Comparison of ENCODE assay signal across 8 cellular contexts in the genomic region with DNA sequence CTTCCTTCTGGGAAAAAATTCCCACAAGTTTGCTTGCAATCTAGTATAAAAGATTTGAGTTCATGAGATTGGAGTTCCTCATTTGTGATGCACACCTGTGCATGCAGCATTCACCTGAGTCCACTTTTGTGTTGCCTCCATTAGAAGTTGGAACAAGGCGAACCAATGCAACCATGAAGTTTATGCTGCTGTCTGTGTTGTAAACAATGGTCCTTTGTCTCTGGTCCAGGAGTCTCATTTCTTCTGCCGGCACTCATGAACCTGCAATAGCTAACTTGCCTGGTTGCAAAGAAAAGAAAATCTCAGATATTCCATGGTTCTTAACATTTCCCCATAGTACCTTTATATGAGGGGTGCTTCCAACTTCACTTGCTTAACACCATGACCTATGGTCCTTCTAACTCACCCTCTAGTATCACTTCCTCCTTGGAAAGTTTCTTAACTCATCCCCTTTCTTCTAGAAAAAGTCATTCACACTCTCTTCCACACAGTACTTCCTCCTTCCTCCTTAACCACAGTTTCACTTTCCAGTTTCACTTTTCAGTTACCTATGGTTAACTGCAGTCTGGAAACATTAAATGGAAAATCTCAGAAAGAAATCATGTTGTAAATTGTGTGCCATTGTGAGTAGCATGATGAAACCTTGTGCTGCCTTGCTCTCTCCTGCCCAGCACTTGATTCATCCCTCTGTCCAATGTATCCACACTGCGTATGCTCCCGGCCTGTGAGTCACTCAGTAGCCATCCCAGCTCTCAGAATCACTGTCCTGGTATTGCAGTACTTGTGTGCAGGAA.
A peak's percentile ranks its signal among the peaks of the same experiment; 100 is the strongest.
DNase-seq lines count a peak whose midpoint lies in the region; ATAC-seq, FAIRE-seq and TF ChIP-seq lines count a peak whose summit lies in the region.

No MANE protein-coding gene starts in this region.

- intact Hi-C loops in CD4-positive, alpha-beta T cell (cut with DNase I, micrococcal nuclease): no loop called here

- H3K27ac Mint-ChIP-seq in CD4-positive, alpha-beta T cell: peak overlapping the region; percentile 66
- peak overlapping the region; percentile 9 for H3K27ac Mint-ChIP-seq in T-helper 2 cell treated with Interferon-gamma antibody and Interleukin-4, amounts not matched to agents 5 μg/mL and 100 μg/mL, for 36 hours

- peak; percentile 90 for FAIRE-seq in urothelium cell line (lab: Jason Lieb, UNC)
- FAIRE-seq in frontal cortex (lab: Jason Lieb, UNC): no peak

- H3K27ac ChIP-seq in CD4-positive, alpha-beta T cell (ENCODE audit: low read depth, low read length): no peak overlapping the region

- no peaks in the 10 kb centered on the region for H3K9me3 ChIP-seq in CD4-positive, alpha-beta T cell (ENCODE audit: control insufficient read depth, low read length)

- no peaks in the 10 kb centered on the region for H3K9me3 Mint-ChIP-seq in CD4-positive, alpha-beta T cell
- H3K9me3 Mint-ChIP-seq in T-helper 2 cell treated with Interferon-gamma antibody and Interleukin-4, amounts not matched to agents 5 μg/mL and 100 μg/mL, for 36 hours: no peaks in the 10 kb centered on the region

- H3K27me3 Mint-ChIP-seq in CD4-positive, alpha-beta T cell: no peaks in the 10 kb centered on the region
- peaks cover 17% of the 10 kb centered on the region for H3K27me3 Mint-ChIP-seq in T-helper 2 cell treated with Interferon-gamma antibody and Interleukin-4, amounts not matched to agents 5 μg/mL and 100 μg/mL, for 36 hours (ENCODE audit: low read depth)

- peak overlapping the region; percentile 6 for H3K4me3 Mint-ChIP-seq in CD4-positive, alpha-beta T cell
- H3K4me3 Mint-ChIP-seq in T-helper 2 cell treated with Interferon-gamma antibody and Interleukin-4, amounts not matched to agents 5 μg/mL and 100 μg/mL, for 36 hours: peak overlapping the region; percentile 3

- POLR2A ChIA-PET in CD4-positive, alpha-beta T cell (lab: Charles Lee): no interaction called here

- no peak for ATAC-seq in CD4-positive, alpha-beta T cell (ENCODE audit: poor library complexity)
- ATAC-seq in GM19463 (IDR thresholded peaks at IDR 0.05; ENCODE audit: unreplicated experiment): peak; percentile 83
- ATAC-seq in HG03457 (IDR thresholded peaks at IDR 0.05; ENCODE audit: unreplicated experiment): peak; percentile 83

- H3K4me1 Mint-ChIP-seq in CD4-positive, alpha-beta T cell (ENCODE audit: low read depth): peaks cover 52% of the 10 kb centered on the region
- H3K4me1 Mint-ChIP-seq in T-helper 2 cell treated with Interferon-gamma antibody and Interleukin-4, amounts not matched to agents 5 μg/mL and 100 μg/mL, for 36 hours (ENCODE audit: low read depth): peaks cover 19% of the 10 kb centered on the region

- no peaks in the 10 kb centered on the region for H3K36me3 Mint-ChIP-seq in CD4-positive, alpha-beta T cell (ENCODE audit: low read depth)
- H3K36me3 Mint-ChIP-seq in T-helper 2 cell treated with Interferon-gamma antibody and Interleukin-4, amounts not matched to agents 5 μg/mL and 100 μg/mL, for 36 hours (ENCODE audit: low read depth): no peaks in the 10 kb centered on the region

- H3K27me3 ChIP-seq in CD4-positive, alpha-beta T cell (ENCODE audit: control insufficient read depth, insufficient read depth, low read length): no peaks in the 10 kb centered on the region

- no peak for DNase-seq in CD4-positive, alpha-beta T cell
- DNase-seq in T-helper 2 cell treated with Interferon-gamma antibody and Interleukin-4, amounts not matched to agents 5 μg/mL and 100 μg/mL, for 36 hours (ENCODE audit: low spot score): no peak
- DNase-seq in hepatic stellate cell (ENCODE audit: low spot score) (peak; percentile 65), urothelium cell line (ENCODE audit: low spot score) (peak; percentile 68), frontal cortex (ENCODE audit: low spot score in 2 of 2) (no peak), foreskin melanocyte (no peak)

- CTCF ChIA-PET in CD4-positive, alpha-beta T cell (lab: Charles Lee): no interaction called here

- TF ChIP-seq CTCF in CD4-positive, alpha-beta T cell (IDR thresholded peaks at IDR 0.05): no peak

Comparison
In these comparisons a context has a peak if more than half of its experiments do, and no peak if none do; other contexts are left out.
1. DNase-seq: peak in hepatic stellate cell (single experiment) and urothelium cell line (single experiment); none in CD4-positive, alpha-beta T cell (0 of 10), T-helper 2 cell treated with Interferon-gamma antibody and Interleukin-4, amounts not matched to agents 5 μg/mL and 100 μg/mL, for 36 hours (single experiment), frontal cortex (0 of 2) and foreskin melanocyte (single experiment).